Comparison of ENCODE assay signal across 35 cellular contexts in the genomic region with DNA sequence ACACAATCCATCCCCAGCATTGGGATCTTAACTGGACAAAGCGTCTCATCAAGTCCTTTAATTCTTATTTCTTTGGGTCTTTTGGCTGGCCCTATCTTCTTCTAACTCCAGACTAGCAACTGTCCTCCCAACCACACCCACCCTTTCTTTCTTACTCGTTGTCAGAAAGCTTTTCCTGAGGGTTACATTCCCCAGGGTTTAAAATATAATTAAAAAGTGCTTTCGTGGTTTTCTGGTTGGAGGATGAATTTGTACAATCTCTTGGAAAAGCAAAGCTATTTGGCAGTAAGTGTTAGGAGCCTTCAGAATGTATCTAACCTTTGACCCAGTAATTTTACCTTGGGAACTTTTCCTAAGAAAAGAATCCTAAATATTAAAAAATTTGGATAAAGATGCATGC. TPM values are rescaled to one million over a fixed set of nuclear protein-coding genes. Genes with fewer than 3 reads are reported as not detected.
"Had no signal": no experiment of that assay in that cellular context is flagged by ENCODE, and none has a peak within 500 bp of the region (broad histone marks: within the 10 kb centered on the region; RNA-seq: fewer than 3 reads in every experiment).

No MANE protein-coding gene starts in this region.

- H3K4me3 Mint-ChIP-seq: activated B cell treated with CpG ODN at 0.5 μM for 24 hours; activated CD8-positive, alpha-beta memory T cell treated with anti-CD3 and anti-CD28 coated beads, Interleukin-2, amount 10 ng/mL, durations not matched to agents 7 days and 5 days; activated CD8-positive, alpha-beta T cell treated with anti-CD3 and anti-CD28 coated beads for 36 hours; activated naive CD4-positive, alpha-beta T cell treated with anti-CD3 and anti-CD28 coated beads for 36 hours; activated naive CD8-positive, alpha-beta T cell treated with anti-CD3 and anti-CD28 coated beads, Interleukin-2, amount 10 ng/mL, durations not matched to agents 7 days and 5 days; activated T-helper 1 cell treated with anti-CD3 and anti-CD28 coated beads, Interleukin-12 subunit alpha, Interleukin-12 subunit beta, Interleukin-2, Interleukin-4 antibody, amounts not matched to agents 30 ng/mL and 10 ng/mL and 1 ng/mL, durations not matched to agents 14 hours and 24 hours and 36 hours; T-cell; T-helper 1 cell treated with Interleukin-12 subunit alpha and Interleukin-12 subunit beta and Interleukin-4 antibody, amounts not matched to agents 30 μg/mL and 1 μg/mL, for 36 hours; T-helper 2 cell treated with Interferon-gamma antibody and Interleukin-4, amounts not matched to agents 5 μg/mL and 100 μg/mL, for 36 hours had no signal

- H3K9me3 Mint-ChIP-seq: activated B cell treated with CpG ODN at 0.5 μM for 24 hours; activated CD8-positive, alpha-beta T cell treated with anti-CD3 and anti-CD28 coated beads for 36 hours; activated naive CD4-positive, alpha-beta T cell treated with anti-CD3 and anti-CD28 coated beads for 36 hours; activated naive CD4-positive, alpha-beta T cell treated with anti-CD3 and anti-CD28 coated beads, Interleukin-2, amount 50 U/mL, for 72 hours; activated naive CD8-positive, alpha-beta T cell treated with anti-CD3 and anti-CD28 coated beads, Interleukin-2, amount 10 ng/mL, durations not matched to agents 7 days and 5 days; activated T-helper 1 cell treated with anti-CD3 and anti-CD28 coated beads, Interleukin-12 subunit alpha, Interleukin-12 subunit beta, Interleukin-2, Interleukin-4 antibody, amounts not matched to agents 30 ng/mL and 10 ng/mL and 1 ng/mL, durations not matched to agents 14 hours and 24 hours and 36 hours; activated T-helper 2 cell treated with anti-CD3 and anti-CD28 coated beads, Interferon-gamma antibody, Interleukin-2, Interleukin-4, amounts not matched to agents 10 μg/mL and 5 μg/mL and 100 μg/mL, durations not matched to agents 14 hours and 24 hours and 36 hours; T-cell; T-helper 1 cell treated with Interleukin-12 subunit alpha and Interleukin-12 subunit beta and Interleukin-4 antibody, amounts not matched to agents 30 μg/mL and 1 μg/mL, for 36 hours; T-helper 2 cell treated with Interferon-gamma antibody and Interleukin-4, amounts not matched to agents 5 μg/mL and 100 μg/mL, for 36 hours had no signal

- H3K27ac ChIP-seq: ascending aorta, body of pancreas, epithelial cell of prostate, esophagus squamous epithelium, WERI-Rb-1 had no signal

- DNase-seq: activated B cell treated with CpG ODN at 0.5 μM for 24 hours; activated CD4-positive, alpha-beta T cell treated with anti-CD3 and anti-CD28 coated beads for 48 hours; activated CD4-positive, alpha-beta T cell treated with anti-CD3 and anti-CD28 coated beads, Interleukin-2, amount 50 U/mL, for 1 hour; activated CD4-positive, alpha-beta T cell treated with anti-CD3 and anti-CD28 coated beads, Interleukin-2, amount 50 U/mL, for 48 hours; activated CD8-positive, alpha-beta memory T cell treated with anti-CD3 and anti-CD28 coated beads, Interleukin-2, amount 10 ng/mL, durations not matched to agents 7 days and 5 days; activated CD8-positive, alpha-beta memory T cell treated with anti-CD3 and anti-CD28 coated beads, Interleukin-2, amount 50 U/mL, for 4 hours; activated CD8-positive, alpha-beta T cell treated with anti-CD3 and anti-CD28 coated beads for 36 hours; activated effector memory CD4-positive, alpha-beta T cell treated with anti-CD3 and anti-CD28 coated beads, Interleukin-2, amount 50 U/mL, for 16 hours; activated naive CD4-positive, alpha-beta T cell treated with anti-CD3 and anti-CD28 coated beads for 36 hours; activated naive CD8-positive, alpha-beta T cell treated with anti-CD3 and anti-CD28 coated beads, Interleukin-2, amount 10 ng/mL, durations not matched to agents 7 days and 5 days; activated T-cell treated with anti-CD3 and anti-CD28 coated beads, Interleukin-2, amount 50 U/mL, for 1 hour; activated T-cell treated with anti-CD3 and anti-CD28 coated beads, Interleukin-2, amount 50 U/mL, for 48 hours; body of pancreas; caudate nucleus; cortex of kidney; dermis blood vessel endothelial cell; effector CD8-positive, alpha-beta T cell; esophagus squamous epithelium; foreskin fibroblast; head of caudate nucleus; T-cell; T1000; WERI-Rb-1 had no signal

- ATAC-seq: activated CD4-positive, CD25-positive, alpha-beta regulatory T cell treated with anti-CD3 and anti-CD28 coated beads, Interleukin-2, amount 50 U/mL, for 24 hours; activated CD8-positive, alpha-beta memory T cell treated with anti-CD3 and anti-CD28 coated beads, Interleukin-2, amount 10 ng/mL, durations not matched to agents 7 days and 5 days; activated CD8-positive, alpha-beta T cell treated with anti-CD3 and anti-CD28 coated beads for 36 hours; activated naive CD4-positive, alpha-beta T cell treated with anti-CD3 and anti-CD28 coated beads, Interleukin-2, amount 50 U/mL, for 72 hours; body of pancreas; T-cell had no signal

- H3K4me3 ChIP-seq: ascending aorta, body of pancreas, esophagus squamous epithelium had no signal

- H3K4me1 ChIP-seq: ascending aorta, body of pancreas, esophagus squamous epithelium had no signal

- H3K4me1 Mint-ChIP-seq: activated B cell treated with CpG ODN at 0.5 μM for 24 hours; activated CD8-positive, alpha-beta memory T cell treated with anti-CD3 and anti-CD28 coated beads, Interleukin-2, amount 10 ng/mL, durations not matched to agents 7 days and 5 days; activated naive CD8-positive, alpha-beta T cell treated with anti-CD3 and anti-CD28 coated beads, Interleukin-2, amount 10 ng/mL, durations not matched to agents 7 days and 5 days; T-cell had no signal

- H3K36me3 Mint-ChIP-seq: activated CD8-positive, alpha-beta memory T cell treated with anti-CD3 and anti-CD28 coated beads, Interleukin-2, amount 10 ng/mL, durations not matched to agents 7 days and 5 days; activated naive CD4-positive, alpha-beta T cell treated with anti-CD3 and anti-CD28 coated beads, Interleukin-2, amount 50 U/mL, for 72 hours; activated naive CD8-positive, alpha-beta T cell treated with anti-CD3 and anti-CD28 coated beads, Interleukin-2, amount 10 ng/mL, durations not matched to agents 7 days and 5 days; T-cell had no signal

- H3K27me3 Mint-ChIP-seq: activated B cell treated with CpG ODN at 0.5 μM for 24 hours; activated CD8-positive, alpha-beta memory T cell treated with anti-CD3 and anti-CD28 coated beads, Interleukin-2, amount 10 ng/mL, durations not matched to agents 7 days and 5 days; T-cell had no signal

- H3K27me3 ChIP-seq: ascending aorta, body of pancreas, esophagus squamous epithelium had no signal

- H3K36me3 ChIP-seq: ascending aorta, esophagus squamous epithelium, WERI-Rb-1 had no signal

- H3K27ac Mint-ChIP-seq: activated B cell treated with CpG ODN at 0.5 μM for 24 hours; activated CD8-positive, alpha-beta memory T cell treated with anti-CD3 and anti-CD28 coated beads, Interleukin-2, amount 10 ng/mL, durations not matched to agents 7 days and 5 days; activated CD8-positive, alpha-beta T cell treated with anti-CD3 and anti-CD28 coated beads for 36 hours; activated naive CD4-positive, alpha-beta T cell treated with anti-CD3 and anti-CD28 coated beads for 36 hours; activated naive CD4-positive, alpha-beta T cell treated with anti-CD3 and anti-CD28 coated beads, Interleukin-2, amount 50 U/mL, for 72 hours; activated naive CD8-positive, alpha-beta T cell treated with anti-CD3 and anti-CD28 coated beads, Interleukin-2, amount 10 ng/mL, durations not matched to agents 7 days and 5 days; activated T-helper 1 cell treated with anti-CD3 and anti-CD28 coated beads, Interleukin-12 subunit alpha, Interleukin-12 subunit beta, Interleukin-2, Interleukin-4 antibody, amounts not matched to agents 30 ng/mL and 10 ng/mL and 1 ng/mL, durations not matched to agents 14 hours and 24 hours and 36 hours; activated T-helper 2 cell treated with anti-CD3 and anti-CD28 coated beads, Interferon-gamma antibody, Interleukin-2, Interleukin-4, amounts not matched to agents 10 μg/mL and 5 μg/mL and 100 μg/mL, durations not matched to agents 14 hours and 24 hours and 36 hours; T-cell; T-helper 1 cell treated with Interleukin-12 subunit alpha and Interleukin-12 subunit beta and Interleukin-4 antibody, amounts not matched to agents 30 μg/mL and 1 μg/mL, for 36 hours; T-helper 2 cell treated with Interferon-gamma antibody and Interleukin-4, amounts not matched to agents 5 μg/mL and 100 μg/mL, for 36 hours had no signal

- FAIRE-seq: colon, endometrium, endothelial cell of umbilical vein, frontal cortex had no signal

- H3K9me3 ChIP-seq: ascending aorta, body of pancreas, esophagus squamous epithelium had no signal

RNA-seq across cellular contexts. Expression of a gene that starts 10.4 kb away (rescaled TPM):
- total RNA-seq: activated CD8-positive, alpha-beta T cell treated with anti-CD3 and anti-CD28 coated beads for 36 hours; activated naive CD4-positive, alpha-beta T cell treated with anti-CD3 and anti-CD28 coated beads for 36 hours; activated naive CD8-positive, alpha-beta T cell treated with anti-CD3 and anti-CD28 coated beads, Interleukin-2, amount 10 ng/mL, durations not matched to agents 7 days and 5 days had no signal
